In the genomic region with DNA sequence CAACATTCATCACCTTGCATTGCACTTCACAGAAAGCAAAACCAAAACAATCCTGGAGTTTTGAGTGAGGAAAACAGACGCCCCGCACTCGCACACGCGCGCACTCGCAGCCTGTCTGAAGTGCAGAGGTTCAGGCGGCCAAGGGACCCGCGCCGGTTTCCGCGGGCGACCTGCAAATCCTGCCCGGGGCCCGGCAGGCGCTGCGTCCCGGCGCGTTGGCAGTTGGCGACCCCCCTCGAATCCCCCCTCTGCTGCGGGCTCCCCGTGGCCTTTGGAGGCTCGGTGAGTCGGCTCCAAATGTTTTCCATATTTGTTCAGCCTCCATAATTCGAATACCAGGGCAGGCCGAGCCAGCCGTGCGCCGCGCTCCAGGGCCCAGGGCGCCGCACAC, we compare ENCODE assay signal across 8 cellular contexts. TPM values are rescaled to one million over a fixed set of nuclear protein-coding genes. Genes with fewer than 3 reads are reported as not detected.
A peak's percentile ranks its signal among the peaks of the same experiment; 100 is the strongest.
DNase-seq lines count a peak whose midpoint lies in the region; ATAC-seq and TF ChIP-seq lines count a peak whose summit lies in the region.

Gene SSPN, plus strand, starts transcription at position 324 of the 391 bp plus-strand sequence. CDS start 100 bp downstream, outside the sequence.

- POLR2A ChIA-PET in activated B cell treated with CpG ODN at 0.5 μM for 24 hours (lab: Charles Lee), result interaction anchor here (0.6 to 5.2 kb wide), 9 partner anchors 14 to 123 kb away, joined by 3 to 44 read pairs (median 5); partner anchors contain the start of gene BHLHE41

- peaks cover 2% of the 10 kb centered on the region for H3K36me3 Mint-ChIP-seq in activated B cell treated with CpG ODN at 0.5 μM for 24 hours (ENCODE audit: low read depth)
- H3K36me3 Mint-ChIP-seq in natural killer cell, result no peaks in the 10 kb centered on the region

- CTCF ChIA-PET in activated B cell treated with CpG ODN at 0.5 μM for 24 hours (lab: Charles Lee), result interaction anchor here (0.8 to 2.5 kb wide), 3 partner anchors 37 to 98 kb away, joined by 3 to 8 read pairs (median 4); no protein-coding TSS in a partner anchor

- intact Hi-C loops in activated B cell treated with CpG ODN at 0.5 μM for 24 hours (cut with micrococcal nuclease), result loop anchor here (1.0 to 5.0 kb wide), 5 partner anchors 38 to 122 kb away; no protein-coding TSS in a partner anchor
- intact Hi-C loops in natural killer cell (cut with micrococcal nuclease), result no loop called here

- H3K4me3 Mint-ChIP-seq in activated B cell treated with CpG ODN at 0.5 μM for 24 hours (peak within 1 kb of the TSS; percentile 94), natural killer cell (peak within 1 kb of the TSS; percentile 47)

- no peak for TF ChIP-seq CTCF in activated B cell treated with CpG ODN at 0.5 μM for 24 hours (IDR thresholded peaks at IDR 0.05)
- no peak for TF ChIP-seq CTCF in natural killer cell (IDR thresholded peaks at IDR 0.05)

- peak; percentile 39 for ATAC-seq in HG02973 (IDR thresholded peaks at IDR 0.05; ENCODE audit: unreplicated experiment)
- peak; percentile 62 for ATAC-seq in activated B cell treated with CpG ODN at 0.5 μM for 24 hours (ENCODE audit: low read depth)
- ATAC-seq in natural killer cell, result no peak
- no peak for ATAC-seq in HG03025 (IDR thresholded peaks at IDR 0.05; ENCODE audit: low FRiP score, unreplicated experiment)
- ATAC-seq in activated CD4-positive, CD25-positive, alpha-beta regulatory T cell treated with anti-CD3 and anti-CD28 coated beads, Interleukin-2, amount 50 U/mL, for 24 hours, result no peak

- H3K4me1 Mint-ChIP-seq in activated B cell treated with CpG ODN at 0.5 μM for 24 hours (peaks cover 13% of the 10 kb centered on the region), natural killer cell (no peaks in the 10 kb centered on the region)

- no peaks in the 10 kb centered on the region for H3K27me3 Mint-ChIP-seq in activated B cell treated with CpG ODN at 0.5 μM for 24 hours
- H3K27me3 Mint-ChIP-seq in natural killer cell (ENCODE audit: low read depth in 2 of 2), result peaks cover 21 to 53% of the 10 kb centered on the region in 2 donors

- peak within 1 kb of the TSS; percentile 87 for H3K27ac Mint-ChIP-seq in activated B cell treated with CpG ODN at 0.5 μM for 24 hours
- no peak within 1 kb of the TSS for H3K27ac Mint-ChIP-seq in natural killer cell

- H3K9me3 Mint-ChIP-seq in activated B cell treated with CpG ODN at 0.5 μM for 24 hours, result no peaks in the 10 kb centered on the region
- H3K9me3 Mint-ChIP-seq in natural killer cell, result no peaks in the 10 kb centered on the region

- DNase-seq in NCI-H2227 (lab: John Stamatoyannopoulos, UW; ENCODE audit: unreplicated experiment) (peak; percentile 1), NCI-H2227 treated with DMSO at 0.1 percent for 48 hours (lab: John Stamatoyannopoulos, UW) (no peak), activated B cell treated with CpG ODN at 0.5 μM for 24 hours (peak; percentile 44), germinal center (ENCODE audit: low spot score) (peak; percentile 6), natural killer cell (no peak)

RNA-seq across cellular contexts. Expression of gene SSPN, which starts in this region (rescaled TPM):
- 3.0 and 4.6 TPM in 2 replicates for total RNA-seq in activated B cell treated with CpG ODN at 0.5 μM for 24 hours
- total RNA-seq in natural killer cell, result under 1 TPM in 1 of 3 donors, not detected in 2; 0.95 TPM

Comparison
In these comparisons a context has a peak if more than half of its experiments do, and no peak if none do; other contexts are left out.
1. DNase-seq: peak in NCI-H2227 (single experiment), activated B cell treated with CpG ODN at 0.5 μM for 24 hours (single experiment) and germinal center (single experiment); none in NCI-H2227 treated with DMSO at 0.1 percent for 48 hours (single experiment) and natural killer cell (single experiment).
2. ATAC-seq: peak in HG02973 (single experiment) and activated B cell treated with CpG ODN at 0.5 μM for 24 hours (single experiment); none in natural killer cell (0 of 3), HG03025 (single experiment) and activated CD4-positive, CD25-positive, alpha-beta regulatory T cell treated with anti-CD3 and anti-CD28 coated beads, Interleukin-2, amount 50 U/mL, for 24 hours (0 of 2).